ENCODE assay signal across 1 cellular context in genomic region chr1:27526569-27527222, GRCh38.
A peak's percentile ranks its signal among the peaks of the same experiment; 100 is the strongest.
TF ChIP-seq lines count a peak whose summit lies in the region.

No MANE protein-coding gene starts in this region.

TF ChIP-seq in K562, 482 proteins besides CTCF, POLR2A, EP300 and RAD21 (continued from another document):
- TF ChIP-seq, protein P1, sequence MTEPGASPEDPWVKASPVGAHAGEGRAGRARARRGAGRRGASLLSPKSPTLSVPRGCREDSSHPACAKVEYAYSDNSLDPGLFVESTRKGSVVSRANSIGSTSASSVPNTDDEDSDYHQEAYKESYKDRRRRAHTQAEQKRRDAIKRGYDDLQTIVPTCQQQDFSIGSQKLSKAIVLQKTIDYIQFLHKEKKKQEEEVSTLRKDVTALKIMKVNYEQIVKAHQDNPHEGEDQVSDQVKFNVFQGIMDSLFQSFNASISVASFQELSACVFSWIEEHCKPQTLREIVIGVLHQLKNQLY (CRISPR knock-in tag; conservative IDR thresholded peaks at IDR 0.05) = peak in 1 of 2 experiments; percentile 81; a peak in 1 of 4 replicates
- TF ChIP-seq FOSL1 (tag; conservative IDR thresholded peaks at IDR 0.05) = no peak
- TF ChIP-seq ZNF507 (tag; conservative IDR thresholded peaks at IDR 0.05) = no peak
- no peak for TF ChIP-seq TFAM (CRISPR knock-in tag; conservative IDR thresholded peaks at IDR 0.05)
- no peak for TF ChIP-seq RBM39 (optimal IDR thresholded peaks at IDR 0.05; ENCODE audit: low read depth, low read length)
- no peak for TF ChIP-seq EZH2 (IDR thresholded peaks at IDR 0.05; ENCODE audit: borderline replicate concordance, low read depth, low read length)
- TF ChIP-seq CC2D1A (IDR thresholded peaks at IDR 0.05) = no peak
- no peak for TF ChIP-seq SREBF2 (CRISPR knock-in tag; IDR thresholded peaks at IDR 0.05)
- TF ChIP-seq CHCHD3 (CRISPR knock-in tag; IDR thresholded peaks at IDR 0.05) = no peak; the same call in 1 of the 2 replicates
- no peak for TF ChIP-seq KLF13 (tag; IDR thresholded peaks at IDR 0.05; ENCODE audit: borderline replicate concordance, low read depth)
- TF ChIP-seq ZBTB1 (CRISPR knock-in tag; IDR thresholded peaks at IDR 0.05; ENCODE audit: borderline replicate concordance, low read depth) = peak; percentile 74
- TF ChIP-seq TAF7 (tag; IDR thresholded peaks at IDR 0.05) = no peak
- TF ChIP-seq, protein P2, sequence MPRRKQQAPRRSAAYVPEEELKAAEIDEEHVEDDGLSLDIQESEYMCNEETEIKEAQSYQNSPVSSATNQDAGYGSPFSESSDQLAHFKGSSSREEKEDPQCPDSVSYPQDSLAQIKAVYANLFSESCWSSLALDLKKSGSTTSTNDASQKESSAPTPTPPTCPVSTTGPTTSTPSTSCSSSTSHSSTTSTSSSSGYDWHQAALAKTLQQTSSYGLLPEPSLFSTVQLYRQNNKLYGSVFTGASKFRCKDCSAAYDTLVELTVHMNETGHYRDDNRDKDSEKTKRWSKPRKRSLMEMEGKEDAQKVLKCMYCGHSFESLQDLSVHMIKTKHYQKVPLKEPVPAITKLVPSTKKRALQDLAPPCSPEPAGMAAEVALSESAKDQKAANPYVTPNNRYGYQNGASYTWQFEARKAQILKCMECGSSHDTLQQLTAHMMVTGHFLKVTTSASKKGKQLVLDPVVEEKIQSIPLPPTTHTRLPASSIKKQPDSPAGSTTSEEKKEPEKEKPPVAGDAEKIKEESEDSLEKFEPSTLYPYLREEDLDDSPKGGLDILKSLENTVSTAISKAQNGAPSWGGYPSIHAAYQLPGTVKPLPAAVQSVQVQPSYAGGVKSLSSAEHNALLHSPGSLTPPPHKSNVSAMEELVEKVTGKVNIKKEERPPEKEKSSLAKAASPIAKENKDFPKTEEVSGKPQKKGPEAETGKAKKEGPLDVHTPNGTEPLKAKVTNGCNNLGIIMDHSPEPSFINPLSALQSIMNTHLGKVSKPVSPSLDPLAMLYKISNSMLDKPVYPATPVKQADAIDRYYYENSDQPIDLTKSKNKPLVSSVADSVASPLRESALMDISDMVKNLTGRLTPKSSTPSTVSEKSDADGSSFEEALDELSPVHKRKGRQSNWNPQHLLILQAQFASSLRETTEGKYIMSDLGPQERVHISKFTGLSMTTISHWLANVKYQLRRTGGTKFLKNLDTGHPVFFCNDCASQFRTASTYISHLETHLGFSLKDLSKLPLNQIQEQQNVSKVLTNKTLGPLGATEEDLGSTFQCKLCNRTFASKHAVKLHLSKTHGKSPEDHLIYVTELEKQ (CRISPR knock-in tag; IDR thresholded peaks at IDR 0.05) = no peak
- TF ChIP-seq, protein P3, sequence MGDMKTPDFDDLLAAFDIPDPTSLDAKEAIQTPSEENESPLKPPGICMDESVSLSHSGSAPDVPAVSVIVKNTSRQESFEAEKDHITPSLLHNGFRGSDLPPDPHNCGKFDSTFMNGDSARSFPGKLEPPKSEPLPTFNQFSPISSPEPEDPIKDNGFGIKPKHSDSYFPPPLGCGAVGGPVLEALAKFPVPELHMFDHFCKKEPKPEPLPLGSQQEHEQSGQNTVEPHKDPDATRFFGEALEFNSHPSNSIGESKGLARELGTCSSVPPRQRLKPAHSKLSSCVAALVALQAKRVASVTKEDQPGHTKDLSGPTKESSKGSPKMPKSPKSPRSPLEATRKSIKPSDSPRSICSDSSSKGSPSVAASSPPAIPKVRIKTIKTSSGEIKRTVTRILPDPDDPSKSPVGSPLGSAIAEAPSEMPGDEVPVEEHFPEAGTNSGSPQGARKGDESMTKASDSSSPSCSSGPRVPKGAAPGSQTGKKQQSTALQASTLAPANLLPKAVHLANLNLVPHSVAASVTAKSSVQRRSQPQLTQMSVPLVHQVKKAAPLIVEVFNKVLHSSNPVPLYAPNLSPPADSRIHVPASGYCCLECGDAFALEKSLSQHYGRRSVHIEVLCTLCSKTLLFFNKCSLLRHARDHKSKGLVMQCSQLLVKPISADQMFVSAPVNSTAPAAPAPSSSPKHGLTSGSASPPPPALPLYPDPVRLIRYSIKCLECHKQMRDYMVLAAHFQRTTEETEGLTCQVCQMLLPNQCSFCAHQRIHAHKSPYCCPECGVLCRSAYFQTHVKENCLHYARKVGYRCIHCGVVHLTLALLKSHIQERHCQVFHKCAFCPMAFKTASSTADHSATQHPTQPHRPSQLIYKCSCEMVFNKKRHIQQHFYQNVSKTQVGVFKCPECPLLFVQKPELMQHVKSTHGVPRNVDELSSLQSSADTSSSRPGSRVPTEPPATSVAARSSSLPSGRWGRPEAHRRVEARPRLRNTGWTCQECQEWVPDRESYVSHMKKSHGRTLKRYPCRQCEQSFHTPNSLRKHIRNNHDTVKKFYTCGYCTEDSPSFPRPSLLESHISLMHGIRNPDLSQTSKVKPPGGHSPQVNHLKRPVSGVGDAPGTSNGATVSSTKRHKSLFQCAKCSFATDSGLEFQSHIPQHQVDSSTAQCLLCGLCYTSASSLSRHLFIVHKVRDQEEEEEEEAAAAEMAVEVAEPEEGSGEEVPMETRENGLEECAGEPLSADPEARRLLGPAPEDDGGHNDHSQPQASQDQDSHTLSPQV (IDR thresholded peaks at IDR 0.05) = 0 out of 2 replicates have a peak, but pooled peaks have one; percentile 40
- peak in 1 of 2 experiments; percentile 46; a peak in 1 of 4 replicates for TF ChIP-seq ARNT (IDR thresholded peaks at IDR 0.05)
